11 cellular contexts compared by ENCODE assay signal in genomic region chr7:105760549-105761447, GRCh38.
DNase-seq lines count a peak whose midpoint lies in the region; ATAC-seq and TF ChIP-seq lines count a peak whose summit lies in the region.
"Had no signal": no experiment of that assay in that cellular context is flagged by ENCODE, and none has a peak within 500 bp of the region (broad histone marks: within the 10 kb centered on the region; RNA-seq: fewer than 3 reads in every experiment).

No MANE protein-coding gene starts in this region.

- peaks cover 10% of the 10 kb centered on the region for H3K4me1 ChIP-seq in effector memory CD4-positive, alpha-beta T cell (ENCODE audit: control insufficient read depth, insufficient read depth, low read length, poor library complexity, severe bottlenecking)

- no peak overlapping the region for H3K4me3 Mint-ChIP-seq in activated naive CD4-positive, alpha-beta T cell treated with anti-CD3 and anti-CD28 coated beads, Interleukin-2, amount 10 ng/mL, durations not matched to agents 7 days and 5 days
- no peak overlapping the region for H3K4me3 Mint-ChIP-seq in type B pancreatic cell
- H3K4me3 Mint-ChIP-seq in stimulated activated memory B cell treated with anti-CD40 and anti-IgM and Interleukin-4, amounts not matched to agents 10 μg/mL and 1 μg/mL and 100 μg/mL, for 72 hours: no peak overlapping the region
- H3K4me3 Mint-ChIP-seq: mesothelial cell of epicardium; stimulated activated naive CD8-positive, alpha-beta T cell treated with anti-CD3 and anti-CD28 coated beads, Interleukin-15, Interleukin-2, amounts not matched to agents 100 ng/mL and 50 ng/mL, for 24 hours had no signal

- no peak overlapping the region for H3K27ac ChIP-seq in effector memory CD4-positive, alpha-beta T cell (ENCODE audit: insufficient read depth, low read length, poor library complexity, severe bottlenecking)

- CTCF ChIA-PET in activated naive CD4-positive, alpha-beta T cell treated with anti-CD3 and anti-CD28 coated beads, Interleukin-2, amount 10 ng/mL, durations not matched to agents 7 days and 5 days (lab: Charles Lee): interaction anchor here (0.5 to 7.5 kb wide), 57 partner anchors 9 to 554 kb away, joined by 3 to 101 read pairs (median 5); no protein-coding TSS in a partner anchor

- H3K36me3 ChIP-seq in effector memory CD4-positive, alpha-beta T cell (ENCODE audit: control insufficient read depth, insufficient read depth, low read length): no peaks in the 10 kb centered on the region

- DNase-seq in activated naive CD4-positive, alpha-beta T cell treated with anti-CD3 and anti-CD28 coated beads, Interleukin-2, amount 10 ng/mL, durations not matched to agents 7 days and 5 days: peak; percentile 65
- DNase-seq in activated naive CD4-positive, alpha-beta T cell treated with anti-CD3 and anti-CD28 coated beads, Interleukin-2, amount 50 U/mL, for 16 hours: no peak
- DNase-seq in RPMI7951 (ENCODE audit: low read depth): peak; percentile 41
- peak in 2 of 3 donors; percentile 11 to 14 for DNase-seq in effector memory CD4-positive, alpha-beta T cell
- DNase-seq in type B pancreatic cell (ENCODE audit: extremely low spot score, unreplicated experiment): no peak
- DNase-seq in NCI-H2029 (lab: John Stamatoyannopoulos, UW): no peak
- DNase-seq in NK-92 (lab: John Stamatoyannopoulos, UW; ENCODE audit: unreplicated experiment): no peak
- DNase-seq: activated CD4-positive, alpha-beta T cell treated with anti-CD3 and anti-CD28 coated beads for 1 hour had no signal

- peak; percentile 19 for TF ChIP-seq CTCF in type B pancreatic cell (conservative IDR thresholded peaks at IDR 0.05)

- peaks cover 14% of the 10 kb centered on the region for H3K27me3 Mint-ChIP-seq in activated naive CD4-positive, alpha-beta T cell treated with anti-CD3 and anti-CD28 coated beads, Interleukin-2, amount 10 ng/mL, durations not matched to agents 7 days and 5 days
- no peaks in the 10 kb centered on the region for H3K27me3 Mint-ChIP-seq in type B pancreatic cell
- no peaks in the 10 kb centered on the region for H3K27me3 Mint-ChIP-seq in stimulated activated memory B cell treated with anti-CD40 and anti-IgM and Interleukin-4, amounts not matched to agents 10 μg/mL and 1 μg/mL and 100 μg/mL, for 72 hours
- H3K27me3 Mint-ChIP-seq: stimulated activated naive CD8-positive, alpha-beta T cell treated with anti-CD3 and anti-CD28 coated beads, Interleukin-15, Interleukin-2, amounts not matched to agents 100 ng/mL and 50 ng/mL, for 24 hours had no signal

- no peaks in the 10 kb centered on the region for H3K9me3 ChIP-seq in effector memory CD4-positive, alpha-beta T cell (ENCODE audit: control insufficient read depth, low read length)

- H3K27ac Mint-ChIP-seq in activated naive CD4-positive, alpha-beta T cell treated with anti-CD3 and anti-CD28 coated beads, Interleukin-2, amount 10 ng/mL, durations not matched to agents 7 days and 5 days: peak overlapping the region; percentile 20
- H3K27ac Mint-ChIP-seq in type B pancreatic cell: no peak overlapping the region
- no peak overlapping the region for H3K27ac Mint-ChIP-seq in stimulated activated memory B cell treated with anti-CD40 and anti-IgM and Interleukin-4, amounts not matched to agents 10 μg/mL and 1 μg/mL and 100 μg/mL, for 72 hours
- H3K27ac Mint-ChIP-seq: stimulated activated naive CD8-positive, alpha-beta T cell treated with anti-CD3 and anti-CD28 coated beads, Interleukin-15, Interleukin-2, amounts not matched to agents 100 ng/mL and 50 ng/mL, for 24 hours had no signal

- no peaks in the 10 kb centered on the region for H3K9me3 Mint-ChIP-seq in activated naive CD4-positive, alpha-beta T cell treated with anti-CD3 and anti-CD28 coated beads, Interleukin-2, amount 10 ng/mL, durations not matched to agents 7 days and 5 days
- no peaks in the 10 kb centered on the region for H3K9me3 Mint-ChIP-seq in type B pancreatic cell
- no peaks in the 10 kb centered on the region for H3K9me3 Mint-ChIP-seq in stimulated activated memory B cell treated with anti-CD40 and anti-IgM and Interleukin-4, amounts not matched to agents 10 μg/mL and 1 μg/mL and 100 μg/mL, for 72 hours
- H3K9me3 Mint-ChIP-seq: mesothelial cell of epicardium; stimulated activated naive CD8-positive, alpha-beta T cell treated with anti-CD3 and anti-CD28 coated beads, Interleukin-15, Interleukin-2, amounts not matched to agents 100 ng/mL and 50 ng/mL, for 24 hours had no signal

- H3K4me1 Mint-ChIP-seq in activated naive CD4-positive, alpha-beta T cell treated with anti-CD3 and anti-CD28 coated beads, Interleukin-2, amount 10 ng/mL, durations not matched to agents 7 days and 5 days: peaks cover 43% of the 10 kb centered on the region
- H3K4me1 Mint-ChIP-seq in type B pancreatic cell (ENCODE audit: unreplicated experiment): peaks cover 11% of the 10 kb centered on the region
- peaks cover 16% of the 10 kb centered on the region for H3K4me1 Mint-ChIP-seq in stimulated activated memory B cell treated with anti-CD40 and anti-IgM and Interleukin-4, amounts not matched to agents 10 μg/mL and 1 μg/mL and 100 μg/mL, for 72 hours

- no peak for ATAC-seq in stimulated activated memory B cell treated with anti-CD40 and anti-IgM and Interleukin-4, amounts not matched to agents 10 μg/mL and 1 μg/mL and 100 μg/mL, for 72 hours

- no peak overlapping the region for H3K4me3 ChIP-seq in effector memory CD4-positive, alpha-beta T cell (ENCODE audit: insufficient read depth, low read depth, low read length, poor library complexity, severe bottlenecking)

- H3K27me3 ChIP-seq in effector memory CD4-positive, alpha-beta T cell (replicated peaks; ENCODE audit: control insufficient read depth, insufficient read depth, low read length, poor library complexity, severe bottlenecking): no peaks in the 10 kb centered on the region

- no peaks in the 10 kb centered on the region for H3K36me3 Mint-ChIP-seq in activated naive CD4-positive, alpha-beta T cell treated with anti-CD3 and anti-CD28 coated beads, Interleukin-2, amount 10 ng/mL, durations not matched to agents 7 days and 5 days
- no peaks in the 10 kb centered on the region for H3K36me3 Mint-ChIP-seq in type B pancreatic cell
- H3K36me3 Mint-ChIP-seq in stimulated activated memory B cell treated with anti-CD40 and anti-IgM and Interleukin-4, amounts not matched to agents 10 μg/mL and 1 μg/mL and 100 μg/mL, for 72 hours: no peaks in the 10 kb centered on the region
- H3K36me3 Mint-ChIP-seq: mesothelial cell of epicardium had no signal

Comparison
In these comparisons a context has a peak if more than half of its experiments do, and no peak if none do; other contexts are left out.
1. DNase-seq: peak in activated naive CD4-positive, alpha-beta T cell treated with anti-CD3 and anti-CD28 coated beads, Interleukin-2, amount 10 ng/mL, durations not matched to agents 7 days and 5 days (single experiment), RPMI7951 (single experiment) and effector memory CD4-positive, alpha-beta T cell (2 of 3); none in activated naive CD4-positive, alpha-beta T cell treated with anti-CD3 and anti-CD28 coated beads, Interleukin-2, amount 50 U/mL, for 16 hours (single experiment), type B pancreatic cell (single experiment), NCI-H2029 (single experiment) and NK-92 (single experiment).